In the genomic region with DNA sequence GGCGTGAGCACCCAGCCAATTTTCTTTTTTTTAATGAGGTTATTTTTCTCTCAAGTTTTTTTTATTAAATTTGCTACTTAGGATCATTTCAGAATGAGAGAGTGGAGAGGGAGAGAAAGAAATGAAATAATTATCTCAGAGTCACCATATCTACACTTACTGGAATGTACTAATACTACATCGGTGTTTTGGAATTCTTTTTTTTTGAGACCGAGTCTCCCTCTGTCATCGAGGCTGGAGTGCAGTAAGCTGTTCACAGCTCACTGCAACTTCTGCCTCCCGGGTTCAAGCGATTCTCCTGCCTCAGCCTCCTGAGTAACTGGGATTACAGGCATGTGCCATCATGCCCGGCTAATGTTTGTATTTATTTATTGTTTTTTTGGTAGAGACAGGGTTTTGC, we compare ENCODE assay signal across 24 cellular contexts.
"Had no signal": no experiment of that assay in that cellular context is flagged by ENCODE, and none has a peak within 500 bp of the region (broad histone marks: within the 10 kb centered on the region; RNA-seq: fewer than 3 reads in every experiment).

No MANE protein-coding gene starts in this region.

- H3K4me3 Mint-ChIP-seq: dendritic cell treated with granulocyte-macrophage colony-stimulating factor and Interleukin-4, amounts not matched to agents 40 ng/mL and 50 ng/mL, for 4 days; effector memory CD8-positive, alpha-beta T cell; endodermal cell had no signal

- DNase-seq: colonic mucosa; cortex of kidney; dermis blood vessel endothelial cell; dorsolateral prefrontal cortex; effector CD4-positive, alpha-beta T cell; effector CD8-positive, alpha-beta T cell; effector memory CD4-positive, alpha-beta T cell; effector memory CD8-positive, alpha-beta T cell; endodermal cell; erythroblast; esophagus squamous epithelium; foreskin fibroblast; foreskin keratinocyte; foreskin melanocyte; gastrocnemius medialis; glutamatergic neuron; head of caudate nucleus; heart left ventricle; heart right ventricle had no signal

- H3K27ac ChIP-seq: colonic mucosa, coronary artery, dorsolateral prefrontal cortex, epithelial cell of prostate, esophagus muscularis mucosa, esophagus squamous epithelium, foreskin keratinocyte, gastrocnemius medialis, gastroesophageal sphincter, heart left ventricle, heart right ventricle had no signal

- H3K27me3 ChIP-seq: colonic mucosa, dorsolateral prefrontal cortex, esophagus muscularis mucosa, esophagus squamous epithelium, foreskin keratinocyte, gastrocnemius medialis, gastroesophageal sphincter, heart left ventricle, heart right ventricle had no signal

- H3K27me3 Mint-ChIP-seq: dendritic cell treated with granulocyte-macrophage colony-stimulating factor and Interleukin-4, amounts not matched to agents 40 ng/mL and 50 ng/mL, for 4 days; effector memory CD8-positive, alpha-beta T cell had no signal

- H3K9me3 Mint-ChIP-seq: dendritic cell treated with granulocyte-macrophage colony-stimulating factor and Interleukin-4, amounts not matched to agents 40 ng/mL and 50 ng/mL, for 4 days; effector memory CD8-positive, alpha-beta T cell; endodermal cell had no signal

- H3K4me3 ChIP-seq: colonic mucosa, coronary artery, dorsolateral prefrontal cortex, esophagus muscularis mucosa, esophagus squamous epithelium, gastrocnemius medialis, gastroesophageal sphincter, heart left ventricle, heart right ventricle had no signal

- H3K36me3 ChIP-seq: colonic mucosa, esophagus muscularis mucosa, esophagus squamous epithelium, gastrocnemius medialis, gastroesophageal sphincter, heart left ventricle, heart right ventricle had no signal

- H3K4me1 ChIP-seq: colonic mucosa, esophagus muscularis mucosa, foreskin keratinocyte, gastrocnemius medialis, gastroesophageal sphincter had no signal

- H3K27ac Mint-ChIP-seq: dendritic cell treated with granulocyte-macrophage colony-stimulating factor and Interleukin-4, amounts not matched to agents 40 ng/mL and 50 ng/mL, for 4 days; effector memory CD8-positive, alpha-beta T cell; endodermal cell had no signal

- H3K9me3 ChIP-seq: colonic mucosa, esophagus muscularis mucosa, esophagus squamous epithelium, gastrocnemius medialis, gastroesophageal sphincter, heart left ventricle, heart right ventricle had no signal
